8 cellular contexts compared by ENCODE assay signal in the genomic region with DNA sequence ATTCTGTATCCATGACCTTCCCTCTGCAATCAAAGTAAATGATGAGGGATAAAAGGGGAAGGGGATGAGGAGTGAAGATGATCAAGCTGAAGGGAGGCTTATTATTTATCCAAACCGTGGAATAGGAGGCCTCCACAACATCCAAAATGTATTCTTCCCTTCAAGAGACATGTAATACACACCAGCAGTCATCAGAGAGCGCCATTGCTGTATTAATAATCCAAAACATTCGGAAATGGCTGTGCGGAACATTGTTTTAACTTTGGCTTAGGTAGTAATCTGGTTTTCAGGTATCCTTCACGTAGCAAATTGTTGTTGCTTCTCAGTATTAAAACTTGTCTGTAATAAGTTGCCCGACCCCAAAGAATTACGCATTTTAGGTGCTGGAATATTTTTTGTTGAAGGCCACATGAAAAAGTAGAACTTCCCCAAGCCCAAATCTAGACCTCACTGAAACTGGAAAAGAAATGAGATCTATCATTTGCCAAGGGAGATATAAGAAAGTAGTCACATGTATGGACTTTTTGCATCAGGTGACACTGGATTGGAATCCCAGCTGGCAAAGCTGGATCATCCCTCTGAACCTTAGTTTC. TPM values are rescaled to one million over a fixed set of nuclear protein-coding genes. Genes with fewer than 3 reads are reported as not detected.
DNase-seq lines count a peak whose midpoint lies in the region; ATAC-seq, FAIRE-seq and TF ChIP-seq lines count a peak whose summit lies in the region.

No MANE protein-coding gene starts in this region.

- peak; percentile 84 for FAIRE-seq in GM18507 (lab: Jason Lieb, UNC)

- no peaks in the 10 kb centered on the region for H3K9me3 ChIP-seq in BE2C

- peaks cover 13% of the 10 kb centered on the region for H3K36me3 ChIP-seq in BE2C

- TF ChIP-seq CTCF in BE2C (IDR thresholded peaks at IDR 0.05; ENCODE audit: low read depth, low read length) (peak; percentile 89), omental fat pad (IDR thresholded peaks at IDR 0.05) (peak in 2 of 3 donors; percentile 2 to 21)

- H3K4me3 ChIP-seq in BE2C (ENCODE audit: low read depth, low read length): no peak overlapping the region

- DNase-seq in BE2C: peak; percentile 48
- peak; percentile 33 for DNase-seq in GM18507 (ENCODE audit: extremely low spot score, insufficient read length, low read depth)
- DNase-seq in NCI-H2227 treated with DMSO at 0.1 percent for 48 hours (lab: John Stamatoyannopoulos, UW): peak; percentile 11
- peak; percentile 34 for DNase-seq in activated CD4-positive, alpha-beta T cell treated with anti-CD3 and anti-CD28 coated beads, Interleukin-2, amount 50 U/mL, for 1 hour
- DNase-seq in erythroblast (lab: John Stamatoyannopoulos, UW): peak; percentile 62 to 81
- DNase-seq in omental fat pad (ENCODE audit: low spot score): no peak
- no peak for DNase-seq in NCI-H1048 (lab: John Stamatoyannopoulos, UW)

- TF ChIP-seq POLR2A in erythroblast (IDR thresholded peaks at IDR 0.05; ENCODE audit: low read length): no peak

- ATAC-seq in omental fat pad (ENCODE audit: low FRiP score) (no peak), HG03097 (IDR thresholded peaks at IDR 0.05; ENCODE audit: low FRiP score, unreplicated experiment) (no peak)

- no peaks in the 10 kb centered on the region for H3K27me3 ChIP-seq in BE2C

- H3K4me1 ChIP-seq in BE2C: peaks cover 5% of the 10 kb centered on the region; the same call in 1 of the 2 replicates

RNA-seq across cellular contexts. Expression of a gene that starts 2.6 kb away (rescaled TPM):
- polyA plus RNA-seq in BE2C (2012; ENCODE audit: insufficient read depth, insufficient read length, low read depth): 98.1 TPM
- total RNA-seq in omental fat pad: 10 to 100 TPM; 52.9 to 63.1 (median 57.8) TPM

Comparison
In these comparisons a context has a peak if more than half of its experiments do, and no peak if none do; other contexts are left out.
1. DNase-seq: peak in BE2C (single experiment), GM18507 (single experiment), NCI-H2227 treated with DMSO at 0.1 percent for 48 hours (single experiment), activated CD4-positive, alpha-beta T cell treated with anti-CD3 and anti-CD28 coated beads, Interleukin-2, amount 50 U/mL, for 1 hour (single experiment) and erythroblast (2 of 2); none in omental fat pad (single experiment) and NCI-H1048 (single experiment).